1 cellular context compared by ENCODE assay signal in genomic region chr20:23585808-23586734, GRCh38.
TF ChIP-seq lines count a peak whose summit lies in the region.

No MANE protein-coding gene starts in this region.

TF ChIP-seq in HepG2, 621 proteins besides CTCF, POLR2A, EP300 and RAD21 (continued from another document and continues in another):
- TF ChIP-seq HNF1A (IDR thresholded peaks at IDR 0.05; ENCODE audit: low read depth) (peak; percentile 88), HNF1A (CRISPR knock-in tag; IDR thresholded peaks at IDR 0.05; ENCODE audit: borderline replicate concordance) (peak; percentile 95), SALL2 (CRISPR knock-in tag; IDR thresholded peaks at IDR 0.05) (no peak; the same call in 1 of the 2 replicates), MLLT10 (CRISPR knock-in tag; IDR thresholded peaks at IDR 0.05) (no peak), ZNF350 (CRISPR knock-in tag; IDR thresholded peaks at IDR 0.05; ENCODE audit: borderline replicate concordance, low read depth) (peak; percentile 87; the same call in 1 of the 2 replicates), ZFY (CRISPR knock-in tag; IDR thresholded peaks at IDR 0.05) (peak; percentile 61), RBFOX2 (IDR thresholded peaks at IDR 0.05; ENCODE audit: low read depth, low read length) (no peak; the same call in 1 of the 2 replicates), ARID4A (CRISPR knock-in tag; IDR thresholded peaks at IDR 0.05; ENCODE audit: borderline replicate concordance) (peak; percentile 29; the same call in 1 of the 2 replicates), NFYC (CRISPR knock-in tag; IDR thresholded peaks at IDR 0.05) (0 out of 2 replicates have a peak, but pooled peaks have one; percentile 5), YEATS2 (CRISPR knock-in tag; IDR thresholded peaks at IDR 0.05; ENCODE audit: borderline replicate concordance) (no peak), ZNF773 (CRISPR knock-in tag; IDR thresholded peaks at IDR 0.05; ENCODE audit: borderline replicate concordance) (no peak), ZBTB33 (CRISPR knock-in tag; IDR thresholded peaks at IDR 0.05) (0 out of 2 replicates have a peak, but pooled peaks have one; percentile 13), CBX1 (IDR thresholded peaks at IDR 0.05; ENCODE audit: low read depth) (no peak), SOX5 (CRISPR knock-in tag; IDR thresholded peaks at IDR 0.05; ENCODE audit: borderline replicate concordance) (peak; percentile 31; the same call in 1 of the 2 replicates), SP1 (IDR thresholded peaks at IDR 0.05) (no peak), SP1 (CRISPR knock-in tag; IDR thresholded peaks at IDR 0.05) (peak; percentile 37; the same call in 1 of the 2 replicates), ZNF260 (CRISPR knock-in tag; IDR thresholded peaks at IDR 0.05; ENCODE audit: borderline replicate concordance, low read depth) (no peak), ERF (CRISPR knock-in tag; IDR thresholded peaks at IDR 0.05) (no peak), ZNF18 (CRISPR knock-in tag; IDR thresholded peaks at IDR 0.05; ENCODE audit: insufficient replicate concordance) (no peak), HNRNPH1 (optimal IDR thresholded peaks at IDR 0.05; ENCODE audit: low read depth, low read length) (no peak), SSRP1 (CRISPR knock-in tag; IDR thresholded peaks at IDR 0.05) (no peak), ZNF3 (CRISPR knock-in tag; IDR thresholded peaks at IDR 0.05) (no peak), TBP (CRISPR knock-in tag; IDR thresholded peaks at IDR 0.05) (no peak), HNF4A (CRISPR knock-in tag; IDR thresholded peaks at IDR 0.05) (peak; percentile 71), TOE1 (CRISPR knock-in tag; IDR thresholded peaks at IDR 0.05) (no peak), ZMAT3 (CRISPR knock-in tag; conservative IDR thresholded peaks at IDR 0.05) (0 out of 2 replicates have a peak, but pooled peaks have one; percentile 21), E2F2 (CRISPR knock-in tag; IDR thresholded peaks at IDR 0.05; ENCODE audit: borderline replicate concordance) (0 out of 2 replicates have a peak, but pooled peaks have one; percentile 18), IKZF5 (CRISPR knock-in tag; IDR thresholded peaks at IDR 0.05) (peak; percentile 89), FOXK2 (IDR thresholded peaks at IDR 0.05) (no peak), ZNF382 (CRISPR knock-in tag; IDR thresholded peaks at IDR 0.05; ENCODE audit: borderline replicate concordance) (no peak), ZNF431 (CRISPR knock-in tag; IDR thresholded peaks at IDR 0.05; ENCODE audit: borderline replicate concordance, low read depth) (no peak), ASH2L (IDR thresholded peaks at IDR 0.05; ENCODE audit: insufficient read length, low read depth, low read length) (peak; percentile 75), RXRB (CRISPR knock-in tag; IDR thresholded peaks at IDR 0.05; ENCODE audit: borderline replicate concordance) (peak; percentile 87), ZHX2 (IDR thresholded peaks at IDR 0.05; ENCODE audit: low read depth) (no peak), ZHX2 (CRISPR knock-in tag; IDR thresholded peaks at IDR 0.05; ENCODE audit: borderline replicate concordance) (no peak), THAP11 (CRISPR knock-in tag; IDR thresholded peaks at IDR 0.05) (peak; percentile 44; the same call in 1 of the 2 replicates), ARHGAP35 (CRISPR knock-in tag; IDR thresholded peaks at IDR 0.05; ENCODE audit: borderline replicate concordance) (no peak), NR1H2 (CRISPR knock-in tag; IDR thresholded peaks at IDR 0.05; ENCODE audit: borderline replicate concordance, low read depth) (no peak)
